Comparison of ENCODE assay signal across 8 cellular contexts in the genomic region with DNA sequence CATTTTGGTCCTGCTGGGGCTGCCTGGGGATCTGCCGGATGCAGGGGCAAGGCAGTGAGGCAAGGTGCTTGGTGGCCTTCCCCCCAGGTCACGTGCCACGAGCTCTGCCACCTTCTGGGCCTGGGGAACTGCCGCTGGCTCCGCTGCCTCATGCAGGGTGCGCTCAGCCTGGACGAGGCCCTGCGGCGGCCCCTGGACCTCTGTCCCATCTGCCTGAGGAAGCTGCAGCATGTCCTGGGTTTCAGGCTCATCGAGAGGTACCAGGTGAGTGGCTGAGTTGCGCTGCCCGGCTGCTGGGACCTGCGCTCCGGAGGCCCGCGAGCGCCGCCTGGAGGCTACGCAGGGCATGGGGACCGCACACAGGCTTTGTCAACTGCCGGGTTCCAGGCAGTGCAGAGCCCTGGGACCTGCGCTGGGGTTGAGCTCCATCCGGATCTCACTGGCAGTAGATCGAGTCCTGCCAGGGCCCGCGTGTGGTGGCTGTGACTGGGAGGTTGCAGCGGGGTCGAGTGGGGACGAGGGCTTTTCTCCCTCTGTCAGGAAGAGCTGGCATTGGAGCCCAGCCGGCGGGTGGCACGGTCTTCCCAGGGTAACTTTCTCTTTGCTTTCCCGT. TPM values are rescaled to one million over a fixed set of nuclear protein-coding genes. Genes with fewer than 3 reads are reported as not detected.
DNase-seq lines count a peak whose midpoint lies in the region; ATAC-seq, FAIRE-seq and TF ChIP-seq lines count a peak whose summit lies in the region.

No MANE protein-coding gene starts in this region.

- H3K4me2 ChIP-seq in A549 = peak overlapping the region; percentile 44

- H3K9me3 Mint-ChIP-seq in neural crest cell = no peaks in the 10 kb centered on the region

- TF ChIP-seq CTCF in A549 (IDR thresholded peaks at IDR 0.05) = peak; percentile 80
- peak; percentile 79 to 94 (median 84) for TF ChIP-seq CTCF in esophagus squamous epithelium (IDR thresholded peaks at IDR 0.05)
- TF ChIP-seq CTCF in neural crest cell (conservative IDR thresholded peaks at IDR 0.05) = peak; percentile 91
- peak in 5 of 7 experiments; percentile 72 to 86 (median 76) for TF ChIP-seq CTCF in stomach (IDR thresholded peaks at IDR 0.05)

- DNase-seq in A549 (ENCODE audit: low read depth in 1 of 2, low spot score in 1 of 2) (peak; percentile 73 to 74), NCI-H774 (lab: John Stamatoyannopoulos, UW) (peak; percentile 65), activated T-cell treated with anti-CD3 and anti-CD28 coated beads for 48 hours (ENCODE audit: low read depth) (peak; percentile 80), esophagus squamous epithelium (lab: John Stamatoyannopoulos, UW) (no peak), neural crest cell (ENCODE audit: low read depth, low spot score) (peak; percentile 65), stomach (peak; percentile 82)

- H3K4me3 Mint-ChIP-seq in neural crest cell = no peak overlapping the region

- no peak overlapping the region for H3K4me3 ChIP-seq in A549
- H3K4me3 ChIP-seq in esophagus squamous epithelium = peak overlapping the region in 3 of 4 donors; percentile 10 to 55 (median 24)
- peak overlapping the region in 3 of 4 donors; percentile 21 to 40 (median 24) for H3K4me3 ChIP-seq in stomach

- TF ChIP-seq EP300 in A549 (IDR thresholded peaks at IDR 0.05) = no peak
- TF ChIP-seq EP300 in stomach (IDR thresholded peaks at IDR 0.05) = no peak

- 52% methylated on average over 15 of the region's 33 CpGs for WGBS in A549 (ENCODE audit: missing lambda C conversion rate)
- WGBS in esophagus squamous epithelium, 2 donors = 23 to 43% methylated on average over 7 to 11 of the region's 33 CpGs
- WGBS in stomach, 5 donors = 19 to 32% (median 26%) methylated on average over 11 to 33 of the region's 33 CpGs

- intact Hi-C loops in esophagus squamous epithelium (cut with DNase I) = no loop called here
- intact Hi-C loops in stomach (cut with DNase I; ENCODE audit: low total_unique reads) = no loop called here

- H3K27me3 Mint-ChIP-seq in neural crest cell (ENCODE audit: low read depth) = no peaks in the 10 kb centered on the region

- ATAC-seq in A549 (peak; percentile 83 to 95), GM18517 (IDR thresholded peaks at IDR 0.05; ENCODE audit: unreplicated experiment) (peak; percentile 52), HG02973 (IDR thresholded peaks at IDR 0.05; ENCODE audit: unreplicated experiment) (peak; percentile 76)

- FAIRE-seq in A549 (lab: Jason Lieb, UNC) = no peak

- no peak overlapping the region for H3K27ac Mint-ChIP-seq in neural crest cell (ENCODE audit: unreplicated experiment)

- POLR2A ChIA-PET in A549 (lab: Yijun Ruan, JAX) = interaction anchor here (0.5 kb wide), 1 partner anchor 177 kb away, joined by 7 read pairs; no protein-coding TSS in a partner anchor

- H3K27me3 ChIP-seq in esophagus squamous epithelium = peaks cover 0 to 32% (median 0%) of the 10 kb centered on the region in 4 donors
- no peaks in the 10 kb centered on the region for H3K27me3 ChIP-seq in stomach

- H3K36me3 Mint-ChIP-seq in neural crest cell (ENCODE audit: low read depth) = peaks cover 4% of the 10 kb centered on the region

- H3K27ac ChIP-seq in A549 (0 out of 6 replicates have a peak overlapping the region, but pooled peaks of 1 of the 2 experiments have one; percentile 3), esophagus squamous epithelium (no peak overlapping the region), stomach (no peak overlapping the region)

- H3K9me3 ChIP-seq in A549 (no peaks in the 10 kb centered on the region), esophagus squamous epithelium (no peaks in the 10 kb centered on the region), stomach (no peaks in the 10 kb centered on the region)

- H3K36me3 ChIP-seq in esophagus squamous epithelium (no peaks in the 10 kb centered on the region), stomach (no peaks in the 10 kb centered on the region)

- CTCF ChIA-PET in A549 (lab: Yijun Ruan, JAX) = interaction anchor here (0.6 to 6.7 kb wide), 50 partner anchors 8 to 1922 kb away, joined by 3 to 36 read pairs (median 4); no protein-coding TSS in a partner anchor

- TF ChIP-seq POLR2A in A549 (IDR thresholded peaks at IDR 0.05; ENCODE audit: low read length) (no peak), esophagus squamous epithelium (IDR thresholded peaks at IDR 0.05) (no peak), stomach (IDR thresholded peaks at IDR 0.05) (no peak)

- H3K4me1 ChIP-seq in A549 (no peaks in the 10 kb centered on the region), esophagus squamous epithelium (peaks cover 0 to 28% (median 5%) of the 10 kb centered on the region in 3 donors), stomach (peaks cover 7 to 23% (median 14%) of the 10 kb centered on the region in 4 donors)

- H3K4me1 Mint-ChIP-seq in neural crest cell = peaks cover 30% of the 10 kb centered on the region

- TF ChIP-seq RAD21 in A549 (conservative IDR thresholded peaks at IDR 0.05 in 1 of 2, IDR thresholded peaks at IDR 0.05 in 1 of 2) = peak; percentile 79 to 80

TF ChIP-seq in A549, 52 proteins besides CTCF, POLR2A, EP300 and RAD21 (continues in another document):
- TF ChIP-seq JUNB (IDR thresholded peaks at IDR 0.05) = no peak
- TF ChIP-seq RCOR1 (IDR thresholded peaks at IDR 0.05; ENCODE audit: low read depth, low read length) = no peak
- no peak for TF ChIP-seq EHF (CRISPR knock-in tag; IDR thresholded peaks at IDR 0.05)
- no peak for TF ChIP-seq ZNF302 (CRISPR knock-in tag; IDR thresholded peaks at IDR 0.05)
- TF ChIP-seq USF2 (IDR thresholded peaks at IDR 0.05) = 0 out of 2 replicates have a peak, but pooled peaks have one; percentile 10
- TF ChIP-seq HMGXB4 (CRISPR knock-in tag; IDR thresholded peaks at IDR 0.05; ENCODE audit: borderline replicate concordance) = no peak
- no peak for TF ChIP-seq ESRRA (IDR thresholded peaks at IDR 0.05; ENCODE audit: borderline replicate concordance, low read length)
- no peak for TF ChIP-seq FOSB (CRISPR knock-in tag; IDR thresholded peaks at IDR 0.05)
- TF ChIP-seq TP53 (CRISPR knock-in tag; IDR thresholded peaks at IDR 0.05) = no peak
- no peak for TF ChIP-seq PBX3 (IDR thresholded peaks at IDR 0.05)
- no peak for TF ChIP-seq HEYL (CRISPR knock-in tag; IDR thresholded peaks at IDR 0.05)
- TF ChIP-seq, protein P1, sequence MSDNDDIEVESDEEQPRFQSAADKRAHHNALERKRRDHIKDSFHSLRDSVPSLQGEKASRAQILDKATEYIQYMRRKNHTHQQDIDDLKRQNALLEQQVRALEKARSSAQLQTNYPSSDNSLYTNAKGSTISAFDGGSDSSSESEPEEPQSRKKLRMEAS (IDR thresholded peaks at IDR 0.05) = 0 out of 2 replicates have a peak, but pooled peaks have one; percentile 43
- TF ChIP-seq EHMT2 (IDR thresholded peaks at IDR 0.05; ENCODE audit: low read depth) = no peak
- no peak for TF ChIP-seq NR3C1 (IDR thresholded peaks at IDR 0.05)
- TF ChIP-seq KDM5A (IDR thresholded peaks at IDR 0.05) = no peak
- no peak for TF ChIP-seq BHLHE40 (IDR thresholded peaks at IDR 0.05; ENCODE audit: low read depth, low read length)

RNA-seq across cellular contexts. Expression of gene AMZ1, which starts 21.7 kb away (rescaled TPM):
- polyA plus RNA-seq in A549 (2011; rRNA removed) (0.01 and 0.11 TPM in 2 replicates), A549 (2017; fragmentation: RNase III; extraction: RNeasy Plus Mini Kit Qiagen cat#74134 plus additional on column Dnase treatment) (0.03 to 0.05 TPM in 2 of 3 replicates, not detected in the other), stomach (not detected)
- 0.01 TPM in 1 of 2 replicates, not detected in the other for polyA plus RNA-seq in A549 (2012; cell fraction: cytosol; rRNA removed)
- 0.01 TPM in 1 of 2 replicates, not detected in the other for polyA plus RNA-seq in A549 (2012; cell fraction: nucleus; rRNA removed)
- not detected in 2 replicates for polyA minus RNA-seq in A549 (2011; rRNA and poly(A)+ RNA removed)
- total RNA-seq in esophagus squamous epithelium (under 1 TPM in 2 of 4 donors, not detected in 2; 0.12 to 0.19 TPM), neural crest cell (not detected in 2 replicates), stomach (1 to 10 TPM in 1 of 5 donors, under 1 TPM in 2, not detected in 2; under 0.01 to 1.4 (median 0.45) TPM)
